ENCODE assay signal across 12 cellular contexts in genomic region chr17:75239778-75240393, GRCh38. TPM values are rescaled to one million over a fixed set of nuclear protein-coding genes. Genes with fewer than 3 reads are reported as not detected.
DNase-seq lines count a peak whose midpoint lies in the region; ATAC-seq and TF ChIP-seq lines count a peak whose summit lies in the region.
"Had no signal": no experiment of that assay in that cellular context is flagged by ENCODE, and none has a peak within 500 bp of the region (broad histone marks: within the 10 kb centered on the region; RNA-seq: fewer than 3 reads in every experiment).

No MANE protein-coding gene starts in this region.

- peak overlapping the region; percentile 36 for H3K9ac ChIP-seq in NT2/D1 (ENCODE audit: insufficient read length, low read depth)

- no peak for DNase-seq in activated CD4-positive, alpha-beta T cell treated with anti-CD3 and anti-CD28 coated beads, Interleukin-2, amount 10 ng/mL, durations not matched to agents 24 days and 14 days
- DNase-seq in activated CD4-positive, alpha-beta T cell treated with anti-CD3 and anti-CD28 coated beads for 4 hours, result no peak
- DNase-seq in NT2/D1 (ENCODE audit: low read depth, low spot score) (no peak), SHP77 (lab: John Stamatoyannopoulos, UW) (no peak), hippocampal formation (lab: John Stamatoyannopoulos, UW) (no peak), lower lobe of right lung (no peak)
- DNase-seq: heart right ventricle, upper lobe of right lung had no signal

- no peak for TF ChIP-seq CTCF in lower lobe of right lung (IDR thresholded peaks at IDR 0.05)

- intact Hi-C loops in activated CD4-positive, alpha-beta T cell treated with anti-CD3 and anti-CD28 coated beads, Interleukin-2, amount 10 ng/mL, durations not matched to agents 24 days and 14 days (cut with micrococcal nuclease), result no loop called here
- intact Hi-C loops in lower lobe of right lung (cut with DNase I), result no loop called here

- H3K27me3 ChIP-seq in NT2/D1 (ENCODE audit: insufficient read depth, insufficient read length) (no peaks in the 10 kb centered on the region), ectodermal cell (ENCODE audit: control insufficient read depth, insufficient read depth, low read length, poor library complexity, severe bottlenecking) (no peaks in the 10 kb centered on the region), lower lobe of right lung (ENCODE audit: low read depth) (no peaks in the 10 kb centered on the region)
- H3K27me3 ChIP-seq: heart right ventricle, upper lobe of right lung had no signal

- H3K4me3 ChIP-seq in NT2/D1 (ENCODE audit: insufficient read length, low read depth) (no peak overlapping the region), ectodermal cell (ENCODE audit: insufficient read depth, low read depth, low read length) (no peak overlapping the region), lower lobe of right lung (no peak overlapping the region)
- H3K4me3 ChIP-seq: heart right ventricle, upper lobe of right lung had no signal

- H3K4me1 ChIP-seq in NT2/D1 (ENCODE audit: insufficient read depth, insufficient read length) (peaks cover 17% of the 10 kb centered on the region), ectodermal cell (ENCODE audit: control insufficient read depth, insufficient read depth, low read length) (no peaks in the 10 kb centered on the region), lower lobe of right lung (no peaks in the 10 kb centered on the region)
- H3K4me1 ChIP-seq: upper lobe of right lung had no signal

- no peaks in the 10 kb centered on the region for H3K9me3 Mint-ChIP-seq in activated CD4-positive, alpha-beta T cell treated with anti-CD3 and anti-CD28 coated beads, Interleukin-2, amount 10 ng/mL, durations not matched to agents 24 days and 14 days
- H3K9me3 Mint-ChIP-seq in stimulated activated memory B cell treated with anti-CD40 and anti-IgM and Interleukin-4, amounts not matched to agents 10 μg/mL and 1 μg/mL and 100 μg/mL, for 72 hours, result no peaks in the 10 kb centered on the region
- H3K9me3 Mint-ChIP-seq: activated T-cell treated with anti-CD3 and anti-CD28 coated beads, Interleukin-2, amount 50 U/mL, for 4 hours; CD4-positive, CD25-positive, alpha-beta regulatory T cell had no signal

- H3K27me3 Mint-ChIP-seq in activated CD4-positive, alpha-beta T cell treated with anti-CD3 and anti-CD28 coated beads, Interleukin-2, amount 10 ng/mL, durations not matched to agents 24 days and 14 days, result no peaks in the 10 kb centered on the region
- H3K27me3 Mint-ChIP-seq in stimulated activated memory B cell treated with anti-CD40 and anti-IgM and Interleukin-4, amounts not matched to agents 10 μg/mL and 1 μg/mL and 100 μg/mL, for 72 hours, result no peaks in the 10 kb centered on the region
- H3K27me3 Mint-ChIP-seq: CD4-positive, CD25-positive, alpha-beta regulatory T cell had no signal

- H3K9me3 ChIP-seq in NT2/D1 (ENCODE audit: insufficient read depth, low read length) (no peaks in the 10 kb centered on the region), ectodermal cell (ENCODE audit: control insufficient read depth, low read length) (no peaks in the 10 kb centered on the region), lower lobe of right lung (no peaks in the 10 kb centered on the region)
- H3K9me3 ChIP-seq: heart right ventricle, upper lobe of right lung had no signal

- H3K36me3 ChIP-seq in NT2/D1 (ENCODE audit: insufficient read depth, insufficient read length, low read length), result peaks cover 99% of the 10 kb centered on the region
- H3K36me3 ChIP-seq in ectodermal cell (ENCODE audit: control insufficient read depth, insufficient read depth, low read length), result peaks cover 48% of the 10 kb centered on the region
- peaks cover 100% of the 10 kb centered on the region for H3K36me3 ChIP-seq in lower lobe of right lung

- H3K27ac Mint-ChIP-seq in activated CD4-positive, alpha-beta T cell treated with anti-CD3 and anti-CD28 coated beads, Interleukin-2, amount 10 ng/mL, durations not matched to agents 24 days and 14 days, result peak overlapping the region; percentile 51
- H3K27ac Mint-ChIP-seq in stimulated activated memory B cell treated with anti-CD40 and anti-IgM and Interleukin-4, amounts not matched to agents 10 μg/mL and 1 μg/mL and 100 μg/mL, for 72 hours, result peak overlapping the region; percentile 95

- H3K4me3 Mint-ChIP-seq in activated CD4-positive, alpha-beta T cell treated with anti-CD3 and anti-CD28 coated beads, Interleukin-2, amount 10 ng/mL, durations not matched to agents 24 days and 14 days, result no peak overlapping the region
- peak overlapping the region; percentile 47 for H3K4me3 Mint-ChIP-seq in stimulated activated memory B cell treated with anti-CD40 and anti-IgM and Interleukin-4, amounts not matched to agents 10 μg/mL and 1 μg/mL and 100 μg/mL, for 72 hours
- H3K4me3 Mint-ChIP-seq: activated T-cell treated with anti-CD3 and anti-CD28 coated beads, Interleukin-2, amount 50 U/mL, for 4 hours had no signal

- peaks cover 67% of the 10 kb centered on the region for H3K36me3 Mint-ChIP-seq in activated CD4-positive, alpha-beta T cell treated with anti-CD3 and anti-CD28 coated beads, Interleukin-2, amount 10 ng/mL, durations not matched to agents 24 days and 14 days (ENCODE audit: low read depth)
- peaks cover 79% of the 10 kb centered on the region for H3K36me3 Mint-ChIP-seq in stimulated activated memory B cell treated with anti-CD40 and anti-IgM and Interleukin-4, amounts not matched to agents 10 μg/mL and 1 μg/mL and 100 μg/mL, for 72 hours

- peak overlapping the region; percentile 50 for H3K27ac ChIP-seq in ectodermal cell (ENCODE audit: insufficient read depth, low read depth, low read length, poor library complexity, severe bottlenecking)
- no peak overlapping the region for H3K27ac ChIP-seq in lower lobe of right lung
- H3K27ac ChIP-seq: upper lobe of right lung had no signal

- 93 to 94% methylated on average over 23 of the region's 23 CpGs for WGBS in ectodermal cell, 2 experiments

- no peak for ATAC-seq in stimulated activated memory B cell treated with anti-CD40 and anti-IgM and Interleukin-4, amounts not matched to agents 10 μg/mL and 1 μg/mL and 100 μg/mL, for 72 hours
- ATAC-seq in lower lobe of right lung, result no peak

- H3K4me1 Mint-ChIP-seq in activated CD4-positive, alpha-beta T cell treated with anti-CD3 and anti-CD28 coated beads, Interleukin-2, amount 10 ng/mL, durations not matched to agents 24 days and 14 days, result peaks cover 43% of the 10 kb centered on the region
- H3K4me1 Mint-ChIP-seq in stimulated activated memory B cell treated with anti-CD40 and anti-IgM and Interleukin-4, amounts not matched to agents 10 μg/mL and 1 μg/mL and 100 μg/mL, for 72 hours, result peaks cover 59% of the 10 kb centered on the region

RNA-seq across cellular contexts. Expression of gene GGA3, which starts 21.5 kb away (rescaled TPM):
- total RNA-seq in activated CD4-positive, alpha-beta T cell treated with anti-CD3 and anti-CD28 coated beads, Interleukin-2, amount 10 ng/mL, durations not matched to agents 24 days and 14 days, result 84.2 and 86.9 TPM in 2 replicates
- 60.3 TPM for polyA plus RNA-seq in ectodermal cell (2013, experiment 1 of 4)
- polyA plus RNA-seq in ectodermal cell (2013, experiment 2 of 4), result 61.8 TPM
- 42.9 TPM for polyA plus RNA-seq in ectodermal cell (2013, experiment 3 of 4)
- polyA plus RNA-seq in ectodermal cell (2013, experiment 4 of 4), result 36.8 TPM
- 68.6 TPM for total RNA-seq in lower lobe of right lung

RNA-seq across cellular contexts. Expression of gene MRPS7, which starts 21.8 kb away (rescaled TPM):
- total RNA-seq in activated CD4-positive, alpha-beta T cell treated with anti-CD3 and anti-CD28 coated beads, Interleukin-2, amount 10 ng/mL, durations not matched to agents 24 days and 14 days, result 121 and 127 TPM in 2 replicates
- 99.9 TPM for polyA plus RNA-seq in ectodermal cell (2013, experiment 1 of 4)
- polyA plus RNA-seq in ectodermal cell (2013, experiment 2 of 4), result 102 TPM
- 86.5 TPM for polyA plus RNA-seq in ectodermal cell (2013, experiment 3 of 4)
- polyA plus RNA-seq in ectodermal cell (2013, experiment 4 of 4), result 87.3 TPM
- total RNA-seq in lower lobe of right lung, result 38.3 TPM

RNA-seq across cellular contexts. Expression of gene MIF4GD, which starts 31.1 kb away (rescaled TPM):
- 45.9 and 48.7 TPM in 2 replicates for total RNA-seq in activated CD4-positive, alpha-beta T cell treated with anti-CD3 and anti-CD28 coated beads, Interleukin-2, amount 10 ng/mL, durations not matched to agents 24 days and 14 days
- polyA plus RNA-seq in ectodermal cell (2013, experiment 1 of 4), result 26.7 TPM
- 30.7 TPM for polyA plus RNA-seq in ectodermal cell (2013, experiment 2 of 4)
- polyA plus RNA-seq in ectodermal cell (2013, experiment 3 of 4), result 26.4 TPM
- 28.5 TPM for polyA plus RNA-seq in ectodermal cell (2013, experiment 4 of 4)
- total RNA-seq in lower lobe of right lung, result 32.1 TPM

RNA-seq across cellular contexts. Expression of gene NUP85, which starts 34.4 kb away (rescaled TPM):
- total RNA-seq in activated CD4-positive, alpha-beta T cell treated with anti-CD3 and anti-CD28 coated beads, Interleukin-2, amount 10 ng/mL, durations not matched to agents 24 days and 14 days, result 125 and 136 TPM in 2 replicates
- polyA plus RNA-seq in ectodermal cell (2013, experiment 1 of 4), result 96.1 TPM
- 91.9 TPM for polyA plus RNA-seq in ectodermal cell (2013, experiment 2 of 4)
- 54.7 TPM for polyA plus RNA-seq in ectodermal cell (2013, experiment 3 of 4)
- polyA plus RNA-seq in ectodermal cell (2013, experiment 4 of 4), result 57.3 TPM
- total RNA-seq in lower lobe of right lung, result 66.8 TPM

RNA-seq across cellular contexts. Expression of gene SLC25A19, which starts 49.3 kb away (rescaled TPM):
- 131 and 132 TPM in 2 replicates for total RNA-seq in activated CD4-positive, alpha-beta T cell treated with anti-CD3 and anti-CD28 coated beads, Interleukin-2, amount 10 ng/mL, durations not matched to agents 24 days and 14 days
- 7.2 TPM for polyA plus RNA-seq in ectodermal cell (2013, experiment 1 of 4)
- polyA plus RNA-seq in ectodermal cell (2013, experiment 2 of 4), result 7.6 TPM
- 5.6 TPM for polyA plus RNA-seq in ectodermal cell (2013, experiment 3 of 4)
- 4.5 TPM for polyA plus RNA-seq in ectodermal cell (2013, experiment 4 of 4)
- total RNA-seq in lower lobe of right lung, result 41.5 TPM
